28 cellular contexts compared by ENCODE assay signal in genomic region chr7:87450706-87451105, GRCh38. TPM values are rescaled to one million over a fixed set of nuclear protein-coding genes. Genes with fewer than 3 reads are reported as not detected.
"Had no signal": no experiment of that assay in that cellular context is flagged by ENCODE, and none has a peak within 500 bp of the region (broad histone marks: within the 10 kb centered on the region; RNA-seq: fewer than 3 reads in every experiment).

No MANE protein-coding gene starts in this region.

- H3K27me3 ChIP-seq: ascending aorta had no signal

- H3K4me1 ChIP-seq: ascending aorta had no signal

- H3K27ac Mint-ChIP-seq: activated CD4-positive, alpha-beta memory T cell treated with anti-CD3 and anti-CD28 coated beads, Interleukin-2, amount 10 ng/mL, durations not matched to agents 7 days and 5 days; activated CD4-positive, alpha-beta T cell treated with anti-CD3 and anti-CD28 coated beads, Interleukin-2, amount 10 ng/mL, durations not matched to agents 7 days and 5 days; activated naive CD4-positive, alpha-beta T cell treated with anti-CD3 and anti-CD28 coated beads, Interleukin-2, amount 50 U/mL, for 72 hours; activated naive CD8-positive, alpha-beta T cell treated with anti-CD3 and anti-CD28 coated beads, Interleukin-2, amount 10 ng/mL, durations not matched to agents 7 days and 5 days; activated T-cell treated with anti-CD3 and anti-CD28 coated beads, Interleukin-2, amount 50 U/mL, for 24 hours; activated T-cell treated with anti-CD3 and anti-CD28 coated beads, Interleukin-2, amount 50 U/mL, for 72 hours; brain; dendritic cell treated with granulocyte-macrophage colony-stimulating factor and Interleukin-4, amounts not matched to agents 40 ng/mL and 50 ng/mL, for 4 days; endodermal cell; WTC11 had no signal

- ATAC-seq: activated naive CD4-positive, alpha-beta T cell treated with anti-CD3 and anti-CD28 coated beads, Interleukin-2, amount 50 U/mL, for 72 hours; activated T-cell treated with anti-CD3 and anti-CD28 coated beads, Interleukin-2, amount 50 U/mL, for 72 hours; esophagus mucosa; WTC11 had no signal

- H3K36me3 ChIP-seq: ascending aorta had no signal

- H3K27ac ChIP-seq: ascending aorta, coronary artery, dorsolateral prefrontal cortex had no signal

- H3K9me3 ChIP-seq: ascending aorta had no signal

- DNase-seq: activated CD4-positive, alpha-beta memory T cell treated with anti-CD3 and anti-CD28 coated beads, Interleukin-2, amount 10 ng/mL, durations not matched to agents 7 days and 5 days; activated CD4-positive, alpha-beta T cell treated with anti-CD3 and anti-CD28 coated beads for 1 hour; activated CD4-positive, alpha-beta T cell treated with anti-CD3 and anti-CD28 coated beads for 4 hours; activated CD4-positive, alpha-beta T cell treated with anti-CD3 and anti-CD28 coated beads, Interleukin-2, amount 10 ng/mL, durations not matched to agents 7 days and 5 days; activated CD4-positive, alpha-beta T cell treated with anti-CD3 and anti-CD28 coated beads, Interleukin-2, amount 50 U/mL, for 4 hours; activated CD8-positive, alpha-beta memory T cell treated with anti-CD3 and anti-CD28 coated beads, Interleukin-2, amount 50 U/mL, for 48 hours; activated gamma-delta T cell; activated naive CD4-positive, alpha-beta T cell; activated naive CD4-positive, alpha-beta T cell treated with anti-CD3 and anti-CD28 coated beads, Interleukin-2, amount 10 ng/mL, durations not matched to agents 7 days and 5 days; activated naive CD8-positive, alpha-beta T cell treated with anti-CD3 and anti-CD28 coated beads, Interleukin-2, amount 10 ng/mL, durations not matched to agents 7 days and 5 days; activated T-cell treated with anti-CD3 and anti-CD28 coated beads for 4 hours; activated T-cell treated with anti-CD3 and anti-CD28 coated beads, Interleukin-2, amount 50 U/mL, for 24 hours; activated T-cell treated with anti-CD3 and anti-CD28 coated beads, Interleukin-2, amount 50 U/mL, for 72 hours; dorsolateral prefrontal cortex; effector memory CD4-positive, alpha-beta T cell; endodermal cell; foreskin fibroblast; head of caudate nucleus; T-helper 2 cell had no signal

- H3K9me3 Mint-ChIP-seq: activated CD4-positive, alpha-beta memory T cell treated with anti-CD3 and anti-CD28 coated beads, Interleukin-2, amount 10 ng/mL, durations not matched to agents 7 days and 5 days; activated CD4-positive, alpha-beta T cell treated with anti-CD3 and anti-CD28 coated beads, Interleukin-2, amount 10 ng/mL, durations not matched to agents 7 days and 5 days; activated naive CD4-positive, alpha-beta T cell treated with anti-CD3 and anti-CD28 coated beads, Interleukin-2, amount 10 ng/mL, durations not matched to agents 7 days and 5 days; activated naive CD4-positive, alpha-beta T cell treated with anti-CD3 and anti-CD28 coated beads, Interleukin-2, amount 50 U/mL, for 72 hours; activated naive CD8-positive, alpha-beta T cell treated with anti-CD3 and anti-CD28 coated beads, Interleukin-2, amount 10 ng/mL, durations not matched to agents 7 days and 5 days; activated T-cell treated with anti-CD3 and anti-CD28 coated beads, Interleukin-2, amount 50 U/mL, for 24 hours; activated T-cell treated with anti-CD3 and anti-CD28 coated beads, Interleukin-2, amount 50 U/mL, for 72 hours; brain; central memory CD8-positive, alpha-beta T cell; dendritic cell treated with granulocyte-macrophage colony-stimulating factor and Interleukin-4, amounts not matched to agents 40 ng/mL and 50 ng/mL, for 4 days; endodermal cell; WTC11 had no signal

- H3K27me3 Mint-ChIP-seq: dendritic cell treated with granulocyte-macrophage colony-stimulating factor and Interleukin-4, amounts not matched to agents 40 ng/mL and 50 ng/mL, for 4 days had no signal

- H3K4me3 Mint-ChIP-seq: activated CD4-positive, alpha-beta memory T cell treated with anti-CD3 and anti-CD28 coated beads, Interleukin-2, amount 10 ng/mL, durations not matched to agents 7 days and 5 days; activated CD4-positive, alpha-beta T cell treated with anti-CD3 and anti-CD28 coated beads, Interleukin-2, amount 10 ng/mL, durations not matched to agents 7 days and 5 days; activated naive CD4-positive, alpha-beta T cell treated with anti-CD3 and anti-CD28 coated beads, Interleukin-2, amount 10 ng/mL, durations not matched to agents 7 days and 5 days; activated naive CD8-positive, alpha-beta T cell treated with anti-CD3 and anti-CD28 coated beads, Interleukin-2, amount 10 ng/mL, durations not matched to agents 7 days and 5 days; activated T-cell treated with anti-CD3 and anti-CD28 coated beads, Interleukin-2, amount 50 U/mL, for 24 hours; activated T-cell treated with anti-CD3 and anti-CD28 coated beads, Interleukin-2, amount 50 U/mL, for 72 hours; brain; central memory CD8-positive, alpha-beta T cell; dendritic cell treated with granulocyte-macrophage colony-stimulating factor and Interleukin-4, amounts not matched to agents 40 ng/mL and 50 ng/mL, for 4 days; endodermal cell; WTC11 had no signal

- H3K4me3 ChIP-seq: ascending aorta, coronary artery, dorsolateral prefrontal cortex had no signal

- H3K36me3 Mint-ChIP-seq: activated naive CD4-positive, alpha-beta T cell treated with anti-CD3 and anti-CD28 coated beads, Interleukin-2, amount 10 ng/mL, durations not matched to agents 7 days and 5 days; activated naive CD4-positive, alpha-beta T cell treated with anti-CD3 and anti-CD28 coated beads, Interleukin-2, amount 50 U/mL, for 72 hours; activated naive CD8-positive, alpha-beta T cell treated with anti-CD3 and anti-CD28 coated beads, Interleukin-2, amount 10 ng/mL, durations not matched to agents 7 days and 5 days; brain; WTC11 had no signal

- H3K4me1 Mint-ChIP-seq: activated naive CD4-positive, alpha-beta T cell treated with anti-CD3 and anti-CD28 coated beads, Interleukin-2, amount 10 ng/mL, durations not matched to agents 7 days and 5 days; brain; central memory CD8-positive, alpha-beta T cell had no signal

RNA-seq across cellular contexts. Expression of gene ABCB4, which starts 24.8 kb away (rescaled TPM):
- total RNA-seq: activated CD4-positive, alpha-beta memory T cell treated with anti-CD3 and anti-CD28 coated beads, Interleukin-2, amount 10 ng/mL, durations not matched to agents 7 days and 5 days; activated CD4-positive, alpha-beta T cell treated with anti-CD3 and anti-CD28 coated beads, Interleukin-2, amount 10 ng/mL, durations not matched to agents 7 days and 5 days; activated naive CD4-positive, alpha-beta T cell treated with anti-CD3 and anti-CD28 coated beads, Interleukin-2, amount 50 U/mL, for 72 hours; ascending aorta; bronchial epithelial cell had no signal
